Comparison of ENCODE assay signal across 2 cellular contexts in genomic region chr12:17572250-17572649, GRCh38.
TF ChIP-seq lines count a peak whose summit lies in the region.

No MANE protein-coding gene starts in this region.

TF ChIP-seq in HepG2, 621 proteins besides CTCF, POLR2A, EP300 and RAD21 (continued from another document):
- TF ChIP-seq ZBTB14 (CRISPR knock-in tag; IDR thresholded peaks at IDR 0.05) = no peak
- TF ChIP-seq ZNF563 (CRISPR knock-in tag; IDR thresholded peaks at IDR 0.05) = no peak
- TF ChIP-seq MTF1 (CRISPR knock-in tag; IDR thresholded peaks at IDR 0.05) = no peak
- TF ChIP-seq MAFK (conservative IDR thresholded peaks at IDR 0.05 in 1 of 2, IDR thresholded peaks at IDR 0.05 in 1 of 2; ENCODE audit: low read length in 2 of 2) = peak; percentile 58 to 86
- TF ChIP-seq ZSCAN21 (CRISPR knock-in tag; IDR thresholded peaks at IDR 0.05; ENCODE audit: borderline replicate concordance) = no peak
- TF ChIP-seq ZNF260 (CRISPR knock-in tag; IDR thresholded peaks at IDR 0.05; ENCODE audit: borderline replicate concordance, low read depth) = no peak
- TF ChIP-seq FOXK1 (CRISPR knock-in tag; IDR thresholded peaks at IDR 0.05; ENCODE audit: borderline replicate concordance, low read depth) = no peak

TF ChIP-seq in K562, 482 proteins besides CTCF, POLR2A, EP300 and RAD21 (continued from another document):
- TF ChIP-seq CHD7 (IDR thresholded peaks at IDR 0.05; ENCODE audit: low read depth, low read length) (no peak), C11orf30 (IDR thresholded peaks at IDR 0.05; ENCODE audit: low read depth) (peak; percentile 10; the same call in 1 of the 2 replicates), ZNF316 (IDR thresholded peaks at IDR 0.05) (peak; percentile 65), NFRKB (IDR thresholded peaks at IDR 0.05; ENCODE audit: low read depth) (no peak), SMARCB1 (IDR thresholded peaks at IDR 0.05; ENCODE audit: insufficient read length, low read depth) (no peak)
